Comparison of ENCODE assay signal across 21 cellular contexts in the genomic region with DNA sequence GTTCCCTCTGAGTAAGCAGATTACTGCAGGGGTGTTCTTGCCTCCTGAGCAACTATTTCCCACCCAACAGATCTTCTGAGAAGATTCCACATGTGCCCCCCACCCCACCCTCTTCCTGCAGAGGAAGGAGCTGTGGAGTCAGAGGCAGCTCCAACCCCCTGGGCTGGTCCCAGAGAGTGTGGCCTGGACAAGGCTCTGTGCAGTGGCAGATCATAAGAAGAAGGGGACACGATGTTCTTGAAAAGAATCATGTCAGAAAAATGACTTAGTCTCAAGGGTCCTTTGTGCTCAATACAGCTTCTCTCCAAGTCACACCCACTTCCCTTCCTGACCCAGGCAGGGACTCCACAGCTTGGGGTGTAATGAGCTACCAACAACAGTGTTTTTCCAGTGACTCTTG.
"Had no signal": no experiment of that assay in that cellular context is flagged by ENCODE, and none has a peak within 500 bp of the region (broad histone marks: within the 10 kb centered on the region; RNA-seq: fewer than 3 reads in every experiment).

No MANE protein-coding gene starts in this region.

- H3K9me3 ChIP-seq: gastrocnemius medialis, lower lobe of right lung, prostate gland, right atrium auricular region, stomach, testis, tibial artery, upper lobe of left lung, uterus had no signal

- H3K27ac Mint-ChIP-seq: effector memory CD8-positive, alpha-beta T cell; natural killer cell; stimulated activated effector memory CD8-positive, alpha-beta T cell treated with anti-CD3 and anti-CD28 coated beads, Interleukin-12 subunit alpha, Interleukin-12 subunit beta, amount 100 ng/mL, for 72 hours had no signal

- ATAC-seq: effector memory CD8-positive, alpha-beta T cell; gastrocnemius medialis; left ventricle myocardium superior; lower lobe of right lung; natural killer cell; sciatic nerve; stimulated activated effector memory CD8-positive, alpha-beta T cell treated with anti-CD3 and anti-CD28 coated beads, Interleukin-12 subunit alpha, Interleukin-12 subunit beta, amount 100 ng/mL, for 72 hours had no signal

- H3K4me1 ChIP-seq: gastrocnemius medialis, lower lobe of right lung, prostate gland, right atrium auricular region, stomach, testis, upper lobe of left lung, uterus had no signal

- H3K4me3 Mint-ChIP-seq: effector memory CD8-positive, alpha-beta T cell; natural killer cell; stimulated activated effector memory CD8-positive, alpha-beta T cell treated with anti-CD3 and anti-CD28 coated beads, Interleukin-12 subunit alpha, Interleukin-12 subunit beta, amount 100 ng/mL, for 72 hours had no signal

- H3K36me3 ChIP-seq: gastrocnemius medialis, lower lobe of right lung, prostate gland, right atrium auricular region, stomach, tibial artery, upper lobe of left lung, uterus had no signal

- H3K27me3 ChIP-seq: right atrium auricular region, testis, upper lobe of left lung, uterus had no signal

- H3K9me3 Mint-ChIP-seq: effector memory CD8-positive, alpha-beta T cell; natural killer cell; stimulated activated effector memory CD8-positive, alpha-beta T cell treated with anti-CD3 and anti-CD28 coated beads, Interleukin-12 subunit alpha, Interleukin-12 subunit beta, amount 100 ng/mL, for 72 hours had no signal

- H3K36me3 Mint-ChIP-seq: natural killer cell had no signal

- DNase-seq: cortex of kidney; effector memory CD8-positive, alpha-beta T cell; foreskin fibroblast; gastrocnemius medialis; left ventricle myocardium superior; lower lobe of right lung; natural killer cell; stimulated activated CD4-positive, alpha-beta T cell treated with anti-CD3 and anti-CD28 coated beads, Interleukin-12 subunit alpha, Interleukin-12 subunit beta, amount 100 ng/mL, for 4 hours; stimulated activated CD4-positive, alpha-beta T cell treated with anti-CD3 and anti-CD28 coated beads, Interleukin-2, amount 100 ng/mL, for 24 hours; stimulated activated CD4-positive, alpha-beta T cell treated with anti-CD3 and anti-CD28 coated beads, Interleukin-4, amount 100 ng/mL, for 24 hours; stimulated activated naive CD4-positive, alpha-beta T cell treated with Interleukin-2 at 50 U/mL for 16 hours; stomach; testis; tibial artery; upper lobe of left lung; uterus had no signal

- H3K27ac ChIP-seq: gastrocnemius medialis, lower lobe of right lung, prostate gland, right atrium auricular region, stomach, testis, tibial artery, upper lobe of left lung, uterus had no signal

- H3K4me3 ChIP-seq: gastrocnemius medialis, lower lobe of right lung, prostate gland, right atrium auricular region, smooth muscle cell, stomach, testis, tibial artery, upper lobe of left lung, uterus had no signal

- H3K4me2 ChIP-seq: smooth muscle cell had no signal
